Comparison of ENCODE assay signal across 32 cellular contexts in the genomic region with DNA sequence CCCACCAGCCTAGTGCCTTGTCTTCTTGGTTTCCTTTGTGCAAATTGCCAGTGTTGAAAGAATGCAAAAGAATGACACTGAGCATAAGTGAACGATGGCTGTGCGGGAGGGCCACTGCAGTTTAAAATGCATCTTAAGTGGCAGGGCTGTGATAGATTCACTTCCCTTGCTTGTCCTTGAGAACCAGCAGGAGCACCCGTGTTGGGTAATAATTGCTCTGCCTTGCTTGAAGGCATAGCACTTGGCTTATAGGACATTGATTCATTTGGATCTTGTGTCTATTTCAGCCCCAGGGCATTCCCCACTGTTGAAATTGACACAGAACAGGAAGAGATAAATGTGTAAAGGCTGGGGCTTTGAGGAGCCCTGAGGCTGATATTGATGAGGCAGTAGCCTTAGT.
"Had no signal": no experiment of that assay in that cellular context is flagged by ENCODE, and none has a peak within 500 bp of the region (broad histone marks: within the 10 kb centered on the region; RNA-seq: fewer than 3 reads in every experiment).

No MANE protein-coding gene starts in this region.

- H3K4me1 ChIP-seq: adrenal gland, ascending aorta, colonic mucosa, left ventricle myocardium inferior, upper lobe of right lung had no signal

- DNase-seq: activated CD4-positive, alpha-beta memory T cell treated with anti-CD3 and anti-CD28 coated beads for 36 hours; activated CD4-positive, alpha-beta T cell treated with anti-CD3 and anti-CD28 coated beads, Interleukin-2, amount 10 ng/mL, durations not matched to agents 24 days and 14 days; activated CD4-positive, CD25-positive, alpha-beta regulatory T cell treated with anti-CD3 and anti-CD28 coated beads, Interleukin-2, amount 50 U/mL, for 72 hours; activated CD8-positive, alpha-beta memory T cell treated with anti-CD3 and anti-CD28 coated beads, Interleukin-2, amount 50 U/mL, for 4 hours; activated effector memory CD4-positive, alpha-beta T cell treated with anti-CD3 and anti-CD28 coated beads, Interleukin-2, amount 50 U/mL, for 16 hours; activated naive CD4-positive, alpha-beta T cell treated with anti-CD3 and anti-CD28 coated beads for 36 hours; activated naive CD8-positive, alpha-beta T cell treated with anti-CD3 and anti-CD28 coated beads for 36 hours; activated T-cell treated with anti-CD3 and anti-CD28 coated beads, Interleukin-2, amount 50 U/mL, for 1 hour; adrenal gland; cerebellar nuclear complex; colonic mucosa; effector CD8-positive, alpha-beta T cell; left ventricle myocardium inferior; mucosa of descending colon; ovary; stimulated activated CD4-positive, alpha-beta T cell treated with anti-CD3 and anti-CD28 coated beads, Interleukin-12 subunit alpha, Interleukin-12 subunit beta, amount 100 ng/mL, for 4 hours; stimulated activated CD4-positive, alpha-beta T cell treated with anti-CD3 and anti-CD28 coated beads, Interleukin-4, amount 100 ng/mL, for 1 hour; stimulated activated naive CD8-positive, alpha-beta T cell treated with anti-CD3 and anti-CD28 coated beads, Interleukin-15, amount 100 ng/mL, for 72 hours; substantia nigra; upper lobe of right lung had no signal

- H3K9me3 ChIP-seq: adrenal gland, ascending aorta, colonic mucosa, left ventricle myocardium inferior, mucosa of descending colon, ovary, upper lobe of right lung had no signal

- H3K36me3 Mint-ChIP-seq: activated CD4-positive, alpha-beta memory T cell treated with anti-CD3 and anti-CD28 coated beads for 36 hours; activated naive CD8-positive, alpha-beta T cell treated with anti-CD3 and anti-CD28 coated beads for 36 hours; brain; natural killer cell treated with Interleukin-12 subunit alpha and Interleukin-12 subunit beta and Interleukin-15 and Interleukin-18, amount 100 ng/mL, for 72 hours; stimulated activated memory B cell treated with anti-CD40 and anti-IgM and Interleukin-4, amounts not matched to agents 10 μg/mL and 1 μg/mL and 100 μg/mL, for 72 hours had no signal

- H3K9me3 Mint-ChIP-seq: activated CD4-positive, alpha-beta T cell treated with anti-CD3 and anti-CD28 coated beads, Interleukin-2, amount 10 ng/mL, durations not matched to agents 24 days and 14 days; activated naive CD8-positive, alpha-beta T cell treated with anti-CD3 and anti-CD28 coated beads for 36 hours had no signal

- H3K4me3 ChIP-seq: adrenal gland, ascending aorta, cardiac muscle cell, colonic mucosa, left ventricle myocardium inferior, lung, mucosa of descending colon, ovary, skin epidermis, upper lobe of right lung had no signal

- ATAC-seq: mucosa of descending colon; natural killer cell treated with Interleukin-12 subunit alpha and Interleukin-12 subunit beta and Interleukin-15 and Interleukin-18, amount 100 ng/mL, for 72 hours; sciatic nerve; stimulated activated memory B cell treated with anti-CD40 and anti-IgM and Interleukin-4, amounts not matched to agents 10 μg/mL and 1 μg/mL and 100 μg/mL, for 72 hours; stimulated activated naive CD8-positive, alpha-beta T cell treated with anti-CD3 and anti-CD28 coated beads, Interleukin-15, amount 100 ng/mL, for 72 hours; upper lobe of right lung had no signal

- H3K4me1 Mint-ChIP-seq: activated CD4-positive, alpha-beta T cell treated with anti-CD3 and anti-CD28 coated beads, Interleukin-2, amount 10 ng/mL, durations not matched to agents 24 days and 14 days; activated naive CD8-positive, alpha-beta T cell treated with anti-CD3 and anti-CD28 coated beads for 36 hours; stimulated activated memory B cell treated with anti-CD40 and anti-IgM and Interleukin-4, amounts not matched to agents 10 μg/mL and 1 μg/mL and 100 μg/mL, for 72 hours; stimulated activated naive CD8-positive, alpha-beta T cell treated with anti-CD3 and anti-CD28 coated beads, Interleukin-15, amount 100 ng/mL, for 72 hours had no signal

- H3K36me3 ChIP-seq: adrenal gland, ascending aorta, cardiac muscle cell, colonic mucosa, left ventricle myocardium inferior, ovary, upper lobe of right lung had no signal

- H3K4me3 Mint-ChIP-seq: activated CD4-positive, alpha-beta memory T cell treated with anti-CD3 and anti-CD28 coated beads for 36 hours; activated CD4-positive, alpha-beta T cell treated with anti-CD3 and anti-CD28 coated beads, Interleukin-2, amount 10 ng/mL, durations not matched to agents 24 days and 14 days; activated naive CD4-positive, alpha-beta T cell treated with anti-CD3 and anti-CD28 coated beads for 36 hours; activated naive CD8-positive, alpha-beta T cell treated with anti-CD3 and anti-CD28 coated beads for 36 hours; activated T-helper 1 cell treated with anti-CD3 and anti-CD28 coated beads, Interleukin-12 subunit alpha, Interleukin-12 subunit beta, Interleukin-2, Interleukin-4 antibody, amounts not matched to agents 30 ng/mL and 10 ng/mL and 1 ng/mL, durations not matched to agents 14 hours and 24 hours and 36 hours; brain; natural killer cell treated with Interleukin-12 subunit alpha and Interleukin-12 subunit beta and Interleukin-15 and Interleukin-18, amount 100 ng/mL, for 72 hours; stimulated activated memory B cell treated with anti-CD40 and anti-IgM and Interleukin-4, amounts not matched to agents 10 μg/mL and 1 μg/mL and 100 μg/mL, for 72 hours; stimulated activated naive CD8-positive, alpha-beta T cell treated with anti-CD3 and anti-CD28 coated beads, Interleukin-15, amount 100 ng/mL, for 72 hours; T-helper 2 cell treated with Interferon-gamma antibody and Interleukin-4, amounts not matched to agents 5 μg/mL and 100 μg/mL, for 36 hours had no signal

- H3K27me3 ChIP-seq: adrenal gland, ascending aorta, cardiac muscle cell, colonic mucosa, ovary, upper lobe of right lung had no signal

- H3K27ac ChIP-seq: adrenal gland, ascending aorta, cardiac muscle cell, colonic mucosa, left ventricle myocardium inferior, ovary, skin epidermis, upper lobe of right lung, VCaP had no signal

- H3K27me3 Mint-ChIP-seq: activated CD4-positive, alpha-beta memory T cell treated with anti-CD3 and anti-CD28 coated beads for 36 hours; activated CD4-positive, alpha-beta T cell treated with anti-CD3 and anti-CD28 coated beads, Interleukin-2, amount 10 ng/mL, durations not matched to agents 24 days and 14 days; activated naive CD8-positive, alpha-beta T cell treated with anti-CD3 and anti-CD28 coated beads for 36 hours; natural killer cell treated with Interleukin-12 subunit alpha and Interleukin-12 subunit beta and Interleukin-15 and Interleukin-18, amount 100 ng/mL, for 72 hours; stimulated activated memory B cell treated with anti-CD40 and anti-IgM and Interleukin-4, amounts not matched to agents 10 μg/mL and 1 μg/mL and 100 μg/mL, for 72 hours; stimulated activated naive CD8-positive, alpha-beta T cell treated with anti-CD3 and anti-CD28 coated beads, Interleukin-15, amount 100 ng/mL, for 72 hours had no signal

- H3K27ac Mint-ChIP-seq: activated CD4-positive, alpha-beta memory T cell treated with anti-CD3 and anti-CD28 coated beads for 36 hours; activated CD4-positive, alpha-beta T cell treated with anti-CD3 and anti-CD28 coated beads, Interleukin-2, amount 10 ng/mL, durations not matched to agents 24 days and 14 days; activated naive CD4-positive, alpha-beta T cell treated with anti-CD3 and anti-CD28 coated beads for 36 hours; activated naive CD8-positive, alpha-beta T cell treated with anti-CD3 and anti-CD28 coated beads for 36 hours; activated T-helper 1 cell treated with anti-CD3 and anti-CD28 coated beads, Interleukin-12 subunit alpha, Interleukin-12 subunit beta, Interleukin-2, Interleukin-4 antibody, amounts not matched to agents 30 ng/mL and 10 ng/mL and 1 ng/mL, durations not matched to agents 14 hours and 24 hours and 36 hours; natural killer cell treated with Interleukin-12 subunit alpha and Interleukin-12 subunit beta and Interleukin-15 and Interleukin-18, amount 100 ng/mL, for 72 hours; progenitor cell of endocrine pancreas; stimulated activated memory B cell treated with anti-CD40 and anti-IgM and Interleukin-4, amounts not matched to agents 10 μg/mL and 1 μg/mL and 100 μg/mL, for 72 hours; stimulated activated naive CD8-positive, alpha-beta T cell treated with anti-CD3 and anti-CD28 coated beads, Interleukin-15, amount 100 ng/mL, for 72 hours; T-helper 2 cell treated with Interferon-gamma antibody and Interleukin-4, amounts not matched to agents 5 μg/mL and 100 μg/mL, for 36 hours had no signal
